In genomic region chr5:172076783-172077244, GRCh38 we compare ENCODE assay signal across 12 cellular contexts.
A peak's percentile ranks its signal among the peaks of the same experiment; 100 is the strongest.
DNase-seq lines count a peak whose midpoint lies in the region; TF ChIP-seq lines count a peak whose summit lies in the region.
"Had no signal": no experiment of that assay in that cellular context is flagged by ENCODE, and none has a peak within 500 bp of the region (broad histone marks: within the 10 kb centered on the region; RNA-seq: fewer than 3 reads in every experiment).

No MANE protein-coding gene starts in this region.

- H2AFZ ChIP-seq in neural progenitor cell (replicated peaks): no peak overlapping the region

- H3K4me2 ChIP-seq in neural progenitor cell: no peak overlapping the region

- in situ Hi-C loops in SK-MEL-5 (cut with HindIII; ENCODE audit: low pct_unique_long_range_greater_than_20kb, low sequenced_read_pairs): loop anchor here (25.0 kb wide), 1 partner anchor 210 kb away; the partner anchor contains the start of gene UBTD2

- peaks cover 4% of the 10 kb centered on the region for H3K36me3 Mint-ChIP-seq in neural progenitor cell

- H3K79me2 ChIP-seq in neural progenitor cell (ENCODE audit: low read depth): no peaks in the 10 kb centered on the region

- H3F3A ChIP-seq in neural progenitor cell (ENCODE audit: low read depth): no peaks in the 10 kb centered on the region

- no peak overlapping the region for H3K9ac ChIP-seq in neural progenitor cell

- H3K9me3 Mint-ChIP-seq in neural progenitor cell: no peaks in the 10 kb centered on the region
- H3K9me3 Mint-ChIP-seq: activated CD4-positive, alpha-beta T cell treated with anti-CD3 and anti-CD28 coated beads, Interleukin-2, amount 10 ng/mL, durations not matched to agents 7 days and 5 days; activated naive CD4-positive, alpha-beta T cell treated with anti-CD3 and anti-CD28 coated beads, Interleukin-2, amount 50 U/mL, for 72 hours had no signal

- no peak overlapping the region for H3K27ac Mint-ChIP-seq in neural progenitor cell
- H3K27ac Mint-ChIP-seq: activated CD4-positive, alpha-beta T cell treated with anti-CD3 and anti-CD28 coated beads, Interleukin-2, amount 10 ng/mL, durations not matched to agents 7 days and 5 days had no signal

- no peaks in the 10 kb centered on the region for H3K9me3 ChIP-seq in neural progenitor cell (ENCODE audit: low read depth)
- H3K9me3 ChIP-seq: SJSA1 had no signal

- H3K4me3 ChIP-seq in neural progenitor cell: no peak overlapping the region
- H3K4me3 ChIP-seq: SJSA1 had no signal

- H3K27me3 ChIP-seq in neural progenitor cell: no peaks in the 10 kb centered on the region
- H3K27me3 ChIP-seq: SJSA1 had no signal

- H3K4me1 ChIP-seq in neural progenitor cell: peaks cover 6% of the 10 kb centered on the region
- H3K4me1 ChIP-seq: SJSA1 had no signal

- no peaks in the 10 kb centered on the region for H4K20me1 ChIP-seq in neural progenitor cell (ENCODE audit: low read depth)

- no peak overlapping the region for H3K27ac ChIP-seq in neural progenitor cell
- H3K27ac ChIP-seq: SJSA1 had no signal

- peak; percentile 86 for DNase-seq in EL
- DNase-seq in SK-MEL-5 (ENCODE audit: low read depth, low spot score): peak; percentile 10
- DNase-seq in epidermal melanocyte (ENCODE audit: insufficient read length, low spot score): peak; percentile 38
- DNase-seq in neural progenitor cell (ENCODE audit: low spot score): peak; percentile 74
- DNase-seq in dedifferentiated amniotic fluid mesenchymal stem cell (ENCODE audit: extremely low spot score): no peak
- no peak for DNase-seq in T-helper 9 cell
- DNase-seq in stimulated activated CD4-positive, alpha-beta T cell treated with anti-CD3 and anti-CD28 coated beads, Interleukin-12 subunit alpha, Interleukin-12 subunit beta, amount 100 ng/mL, for 4 hours: no peak
- no peak for DNase-seq in NAMALWA (ENCODE audit: low spot score)
- DNase-seq: activated CD4-positive, alpha-beta T cell treated with anti-CD3 and anti-CD28 coated beads, Interleukin-2, amount 10 ng/mL, durations not matched to agents 7 days and 5 days; small intestine had no signal

- peaks cover 31% of the 10 kb centered on the region for H3K4me1 Mint-ChIP-seq in neural progenitor cell

- H3K4me3 Mint-ChIP-seq in neural progenitor cell: no peak overlapping the region
- H3K4me3 Mint-ChIP-seq: activated CD4-positive, alpha-beta T cell treated with anti-CD3 and anti-CD28 coated beads, Interleukin-2, amount 10 ng/mL, durations not matched to agents 7 days and 5 days had no signal

- TF ChIP-seq CTCF in neural progenitor cell (IDR thresholded peaks at IDR 0.05): no peak

- H3K36me3 ChIP-seq in neural progenitor cell: no peaks in the 10 kb centered on the region

- H3K27me3 Mint-ChIP-seq in neural progenitor cell (ENCODE audit: insufficient read depth, low read depth): no peaks in the 10 kb centered on the region
- H3K27me3 Mint-ChIP-seq: activated CD4-positive, alpha-beta T cell treated with anti-CD3 and anti-CD28 coated beads, Interleukin-2, amount 10 ng/mL, durations not matched to agents 7 days and 5 days had no signal

Comparison
In these comparisons a context has a peak if more than half of its experiments do, and no peak if none do; other contexts are left out.
1. DNase-seq: peak in EL (single experiment), SK-MEL-5 (single experiment), epidermal melanocyte (single experiment) and neural progenitor cell (single experiment); none in dedifferentiated amniotic fluid mesenchymal stem cell (single experiment), T-helper 9 cell (single experiment), stimulated activated CD4-positive, alpha-beta T cell treated with anti-CD3 and anti-CD28 coated beads, Interleukin-12 subunit alpha, Interleukin-12 subunit beta, amount 100 ng/mL, for 4 hours (single experiment) and NAMALWA (single experiment).